ENCODE assay signal across 1 cellular context in the genomic region with DNA sequence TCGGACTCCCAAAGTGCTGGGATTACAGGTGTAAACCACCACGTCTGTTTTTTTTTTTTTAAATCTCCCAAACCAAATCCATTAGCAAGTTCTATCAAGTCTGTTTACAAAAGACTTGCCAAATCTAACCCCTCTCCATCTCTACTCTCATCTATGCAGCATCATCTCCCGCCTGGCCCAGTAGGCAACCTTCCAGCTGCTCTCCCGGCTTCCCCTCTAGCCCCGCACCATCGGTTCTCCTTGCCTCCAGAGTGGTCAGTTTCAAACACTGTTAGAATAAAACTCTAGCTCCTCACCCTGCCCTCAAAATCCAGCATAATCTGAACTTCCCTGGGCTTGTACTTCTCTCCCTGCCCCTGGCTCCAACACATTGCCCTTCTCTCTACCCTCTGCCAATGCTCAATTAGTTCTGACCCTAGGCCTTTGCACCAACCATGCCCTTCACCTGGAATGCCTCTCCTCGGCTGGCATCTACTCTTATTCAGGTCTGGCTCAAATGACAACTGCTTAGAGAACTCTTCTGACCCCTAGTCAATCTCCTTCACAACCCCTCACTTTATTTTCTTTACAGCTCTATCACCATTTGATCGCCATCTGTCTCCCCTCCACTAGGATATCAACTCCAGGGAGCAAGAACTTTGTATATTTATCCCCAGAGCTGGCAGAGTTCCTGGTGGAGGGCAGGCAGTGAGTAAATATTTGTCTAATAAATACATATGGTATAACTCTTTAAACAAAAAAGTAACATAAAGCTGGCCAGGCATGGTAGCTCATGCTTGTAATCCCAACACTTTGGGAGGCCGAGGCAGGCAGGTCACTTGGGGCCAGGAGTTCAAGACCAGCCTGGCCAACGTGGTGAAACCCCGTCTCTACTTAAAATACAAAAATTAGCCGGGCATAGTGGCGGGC.
TF ChIP-seq lines count a peak whose summit lies in the region.

No MANE protein-coding gene starts in this region.

TF ChIP-seq in H1, 55 proteins besides CTCF, POLR2A, EP300 and RAD21:
- TF ChIP-seq ZNF274 (IDR thresholded peaks at IDR 0.05; ENCODE audit: borderline replicate concordance, extremely low read depth, low read length) (no peak), BRCA1 (IDR thresholded peaks at IDR 0.05; ENCODE audit: low read depth, low read length) (no peak), SRF (IDR thresholded peaks at IDR 0.05; ENCODE audit: low read depth, low read length) (no peak), SP4 (IDR thresholded peaks at IDR 0.05; ENCODE audit: low read length) (no peak)
